1 cellular context compared by ENCODE assay signal in the genomic region with DNA sequence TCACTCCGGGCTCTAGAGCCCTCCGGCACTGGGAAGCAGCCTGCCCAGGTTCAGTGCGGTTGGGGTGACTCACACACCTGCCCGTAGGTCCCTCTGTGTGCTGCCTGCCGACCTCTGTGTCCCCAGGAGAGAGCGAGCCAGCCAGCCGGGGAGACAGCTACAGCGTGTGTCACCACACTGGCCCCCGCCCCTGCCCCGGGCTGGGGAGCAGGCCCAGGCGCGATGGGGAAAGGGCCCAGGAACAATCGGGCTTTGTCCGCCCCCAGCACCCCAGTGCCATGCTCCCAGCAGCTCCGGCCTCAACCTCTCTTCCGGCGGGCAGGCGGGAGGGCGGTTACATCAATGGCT.
TF ChIP-seq lines count a peak whose summit lies in the region.

A gene (minus strand): TSS at position 179 of the 348 bp plus-strand sequence. CDS start 1,487 bp downstream, outside the sequence.

TF ChIP-seq in IMR-90, 13 proteins besides CTCF, POLR2A, EP300 and RAD21 (continued from another document):
- TF ChIP-seq, protein P1, sequence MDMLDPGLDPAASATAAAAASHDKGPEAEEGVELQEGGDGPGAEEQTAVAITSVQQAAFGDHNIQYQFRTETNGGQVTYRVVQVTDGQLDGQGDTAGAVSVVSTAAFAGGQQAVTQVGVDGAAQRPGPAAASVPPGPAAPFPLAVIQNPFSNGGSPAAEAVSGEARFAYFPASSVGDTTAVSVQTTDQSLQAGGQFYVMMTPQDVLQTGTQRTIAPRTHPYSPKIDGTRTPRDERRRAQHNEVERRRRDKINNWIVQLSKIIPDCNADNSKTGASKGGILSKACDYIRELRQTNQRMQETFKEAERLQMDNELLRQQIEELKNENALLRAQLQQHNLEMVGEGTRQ (IDR thresholded peaks at IDR 0.05; ENCODE audit: low read depth, low read length), result no peak
- TF ChIP-seq CEBPB (IDR thresholded peaks at IDR 0.05; ENCODE audit: low read depth, low read length) (no peak), RFX5 (IDR thresholded peaks at IDR 0.05; ENCODE audit: low read depth, low read length) (no peak), BHLHE40 (IDR thresholded peaks at IDR 0.05; ENCODE audit: low read depth, low read length) (no peak), RCOR1 (IDR thresholded peaks at IDR 0.05; ENCODE audit: insufficient replicate concordance, low read length) (no peak), MAFK (IDR thresholded peaks at IDR 0.05; ENCODE audit: low read depth, low read length) (no peak), NFE2L2 (IDR thresholded peaks at IDR 0.05; ENCODE audit: low read depth, low read length) (no peak), MXI1 (IDR thresholded peaks at IDR 0.05; ENCODE audit: borderline replicate concordance, low read depth, low read length) (no peak), FOS (IDR thresholded peaks at IDR 0.05; ENCODE audit: low read depth, low read length) (no peak), CHD1 (IDR thresholded peaks at IDR 0.05; ENCODE audit: low read depth, low read length) (no peak), SMC3 (IDR thresholded peaks at IDR 0.05; ENCODE audit: low read depth, low read length) (no peak)
